ENCODE assay signal across 8 cellular contexts in genomic region chr2:12959935-12960334, GRCh38.
"Had no signal": no experiment of that assay in that cellular context is flagged by ENCODE, and none has a peak within 500 bp of the region (broad histone marks: within the 10 kb centered on the region; RNA-seq: fewer than 3 reads in every experiment).

No MANE protein-coding gene starts in this region.

- FAIRE-seq: G401.6, GM12878, GM12891, GM12892, GM18507, GM19239 had no signal

- ATAC-seq: GM12878 had no signal

- H3K4me3 ChIP-seq: GM12878 had no signal

- DNase-seq: GDM1, GF-D8 had no signal
